Comparison of ENCODE assay signal across 13 cellular contexts in genomic region chr9:75229605-75230332, GRCh38.
DNase-seq lines count a peak whose midpoint lies in the region; ATAC-seq and TF ChIP-seq lines count a peak whose summit lies in the region.
"Had no signal": no experiment of that assay in that cellular context is flagged by ENCODE, and none has a peak within 500 bp of the region (broad histone marks: within the 10 kb centered on the region; RNA-seq: fewer than 3 reads in every experiment).

No MANE protein-coding gene starts in this region.

- no peaks in the 10 kb centered on the region for H3K27me3 ChIP-seq in lower lobe of right lung (ENCODE audit: low read depth)
- H3K27me3 ChIP-seq: BE2C had no signal

- peaks cover 5% of the 10 kb centered on the region for H3K9me3 ChIP-seq in lower lobe of right lung
- H3K9me3 ChIP-seq: BE2C had no signal

- H3K4me3 ChIP-seq in coronary artery (no peak overlapping the region), lower lobe of right lung (no peak overlapping the region)

- DNase-seq in NCI-H460 (ENCODE audit: extremely low read depth, low read depth) (peak; percentile 31), coronary artery (ENCODE audit: low spot score) (peak; percentile 79), lower lobe of right lung (peak; percentile 56), NCI-H1417 treated with DMSO at 0.1 percent for 48 hours (lab: John Stamatoyannopoulos, UW) (no peak), SW 1271 (lab: John Stamatoyannopoulos, UW) (no peak)
- no peak for DNase-seq in activated CD4-positive, alpha-beta T cell treated with anti-CD3 and anti-CD28 coated beads, Interleukin-2, amount 50 U/mL, for 48 hours
- DNase-seq: activated CD4-positive, alpha-beta T cell treated with anti-CD3 and anti-CD28 coated beads for 4 hours; activated naive CD4-positive, alpha-beta T cell treated with anti-CD3 and anti-CD28 coated beads, Interleukin-2, amount 50 U/mL, for 16 hours; BE2C; NCI-H1694 treated with DMSO at 0.1 percent for 48 hours; occipital lobe had no signal

- H3K27ac ChIP-seq in C4-2B (peak overlapping the region; percentile 65), coronary artery (peak overlapping the region; percentile 77 to 82), lower lobe of right lung (no peak overlapping the region)

- ATAC-seq in lower lobe of right lung (peak; percentile 88 to 92), HG02885 (IDR thresholded peaks at IDR 0.05; ENCODE audit: poor library complexity, unreplicated experiment) (no peak)

- intact Hi-C loops in lower lobe of right lung (cut with DNase I) = no loop called here

- H3K36me3 ChIP-seq in lower lobe of right lung = no peaks in the 10 kb centered on the region
- H3K36me3 ChIP-seq: BE2C had no signal

- peak; percentile 29 for TF ChIP-seq CTCF in C4-2B (conservative IDR thresholded peaks at IDR 0.05)
- no peak for TF ChIP-seq CTCF in coronary artery (IDR thresholded peaks at IDR 0.05)
- no peak for TF ChIP-seq CTCF in lower lobe of right lung (IDR thresholded peaks at IDR 0.05)

- H3K4me1 ChIP-seq in lower lobe of right lung = peaks cover 12% of the 10 kb centered on the region
- H3K4me1 ChIP-seq: BE2C had no signal

Comparison
In these comparisons a context has a peak if more than half of its experiments do, and no peak if none do; other contexts are left out.
1. DNase-seq: peak in NCI-H460 (single experiment), coronary artery (single experiment) and lower lobe of right lung (single experiment); none in NCI-H1417 treated with DMSO at 0.1 percent for 48 hours (single experiment), activated CD4-positive, alpha-beta T cell treated with anti-CD3 and anti-CD28 coated beads, Interleukin-2, amount 50 U/mL, for 48 hours (0 of 2) and SW 1271 (0 of 2).